Comparison of ENCODE assay signal across 20 cellular contexts in the genomic region with DNA sequence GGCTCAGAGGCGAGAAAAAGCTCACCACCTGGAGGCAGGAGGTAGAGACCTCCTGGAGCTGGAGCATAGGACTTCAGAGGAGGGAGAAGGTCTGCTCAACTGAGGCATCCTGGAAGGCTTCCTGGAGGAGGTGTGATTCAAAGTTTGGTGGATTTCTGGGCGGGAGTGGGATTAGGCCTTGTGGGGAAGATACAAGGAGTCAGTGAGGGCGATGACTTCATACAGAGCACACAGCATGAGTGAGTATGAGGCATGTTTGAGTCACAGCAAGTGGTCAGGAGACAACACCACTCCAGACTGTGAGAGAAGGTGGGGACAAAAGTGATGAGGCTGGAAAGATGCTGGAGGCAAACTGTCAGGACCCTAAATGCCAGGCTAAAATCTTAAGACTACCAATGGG.
A peak's percentile ranks its signal among the peaks of the same experiment; 100 is the strongest.
DNase-seq lines count a peak whose midpoint lies in the region; ATAC-seq and TF ChIP-seq lines count a peak whose summit lies in the region.
"Had no signal": no experiment of that assay in that cellular context is flagged by ENCODE, and none has a peak within 500 bp of the region (broad histone marks: within the 10 kb centered on the region; RNA-seq: fewer than 3 reads in every experiment).

No MANE protein-coding gene starts in this region.

- no peak overlapping the region for H2AK9ac ChIP-seq in IMR-90 (replicated peaks; ENCODE audit: low read depth, low read length, poor library complexity)

- H3K79me2 ChIP-seq in smooth muscle cell (ENCODE audit: low read depth): no peaks in the 10 kb centered on the region

- H4K20me1 ChIP-seq in IMR-90 (ENCODE audit: insufficient read depth, low read length) (no peaks in the 10 kb centered on the region), smooth muscle cell (ENCODE audit: low read depth) (no peaks in the 10 kb centered on the region)

- H3K4me1 ChIP-seq in IMR-90 (ENCODE audit: control insufficient read depth, insufficient read depth, low read length): no peaks in the 10 kb centered on the region
- no peaks in the 10 kb centered on the region for H3K4me1 ChIP-seq in smooth muscle cell (ENCODE audit: low read depth)
- H3K4me1 ChIP-seq: heart left ventricle, psoas muscle, upper lobe of left lung had no signal

- WGBS in IMR-90 (ENCODE audit: extremely low coverage in 2 of 2, insufficient read length in 1 of 2), 2 experiments: 38% methylated on average over 1 of the region's 3 CpGs; no CpG with 5 or more reads in 1 of the 2 experiments
- WGBS in smooth muscle cell (ENCODE audit: low lambda C conversion rate): 60% methylated on average over 3 of the region's 3 CpGs

- TF ChIP-seq POLR2A in IMR-90 (IDR thresholded peaks at IDR 0.05; ENCODE audit: low read depth, low read length): no peak

- H3K36me3 ChIP-seq in IMR-90 (ENCODE audit: control insufficient read depth, insufficient read depth, low read length): no peaks in the 10 kb centered on the region
- no peaks in the 10 kb centered on the region for H3K36me3 ChIP-seq in brain microvascular endothelial cell (replicated peaks)
- no peaks in the 10 kb centered on the region for H3K36me3 ChIP-seq in smooth muscle cell (ENCODE audit: low read depth)
- H3K36me3 ChIP-seq: heart left ventricle, upper lobe of left lung had no signal

- H2AFZ ChIP-seq in IMR-90 (replicated peaks; ENCODE audit: low read length, poor library complexity) (no peak overlapping the region), smooth muscle cell (ENCODE audit: low read depth) (no peak overlapping the region)
- H2AFZ ChIP-seq: PC-9 had no signal

- ATAC-seq in IMR-90 (ENCODE audit: low read depth) (no peak), GM19351 (IDR thresholded peaks at IDR 0.05; ENCODE audit: unreplicated experiment) (no peak), GM19463 (IDR thresholded peaks at IDR 0.05; ENCODE audit: unreplicated experiment) (no peak), left ventricle myocardium superior (no peak)
- ATAC-seq: esophagus mucosa; heart left ventricle; psoas muscle; stimulated activated naive CD8-positive, alpha-beta T cell treated with anti-CD3 and anti-CD28 coated beads, Interleukin-15, Interleukin-2, amounts not matched to agents 100 U/mL and 50 U/mL, for 24 hours had no signal

- intact Hi-C loops in IMR-90 (cut with micrococcal nuclease): no loop called here
- intact Hi-C loops in left ventricle myocardium superior (cut with micrococcal nuclease): no loop called here

- no peaks in the 10 kb centered on the region for H3K79me1 ChIP-seq in IMR-90 (ENCODE audit: low read depth in 1 of 2, low read length in 2 of 2)

- H3K9ac ChIP-seq in IMR-90 (ENCODE audit: low read depth, low read length) (no peak overlapping the region), smooth muscle cell (ENCODE audit: low read depth) (no peak overlapping the region)

- TF ChIP-seq CTCF in AG10803 (conservative IDR thresholded peaks at IDR 0.05; ENCODE audit: low read length): no peak
- no peak for TF ChIP-seq CTCF in IMR-90 (conservative IDR thresholded peaks at IDR 0.05; ENCODE audit: low read depth, low read length)
- TF ChIP-seq CTCF in brain microvascular endothelial cell (IDR thresholded peaks at IDR 0.05; ENCODE audit: low read depth, low read length, missing control alignments): no peak
- no peak for TF ChIP-seq CTCF in smooth muscle cell (IDR thresholded peaks at IDR 0.05; ENCODE audit: borderline replicate concordance, insufficient read depth, poor library complexity, severe bottlenecking)

- H3K9me1 ChIP-seq in IMR-90 (ENCODE audit: insufficient read depth, low read length): no peaks in the 10 kb centered on the region

- H3K9me3 ChIP-seq in IMR-90 (ENCODE audit: control insufficient read depth, insufficient read depth, low read length): no peaks in the 10 kb centered on the region
- no peaks in the 10 kb centered on the region for H3K9me3 ChIP-seq in smooth muscle cell (replicated peaks; ENCODE audit: low read depth)
- H3K9me3 ChIP-seq: heart left ventricle, psoas muscle, upper lobe of left lung had no signal

- no peak overlapping the region for H2BK5ac ChIP-seq in IMR-90 (ENCODE audit: low read depth, low read length, poor library complexity, severe bottlenecking)

- H2BK15ac ChIP-seq in IMR-90 (ENCODE audit: low read depth, low read length): no peak overlapping the region

- BruUV-seq in IMR-90 (replicated peaks; lab: Mats Ljungman, UMichigan): no TSS peak

- no peak overlapping the region for H3K14ac ChIP-seq in IMR-90 (replicated peaks; ENCODE audit: low read depth, low read length)

- H2BK20ac ChIP-seq in IMR-90 (ENCODE audit: low read depth, low read length): no peak overlapping the region

- in situ Hi-C loops in IMR-90 (cut with MboI; ENCODE audit: low sequenced_read_pairs): no loop called here
- in situ Hi-C loops in brain microvascular endothelial cell (cut with HindIII; ENCODE audit: low pct_ligation_motif_present, low sequenced_read_pairs): no loop called here

- POLR2A ChIA-PET in IMR-90 (lab: Charles Lee; ENCODE audit: unreplicated experiment): no interaction called here

- no peak overlapping the region for H3K56ac ChIP-seq in IMR-90 (ENCODE audit: extremely low read depth, insufficient read depth, low read length)

- H3K4ac ChIP-seq in IMR-90 (ENCODE audit: low read depth, low read length): no peak overlapping the region

- CTCF ChIA-PET in IMR-90 (lab: Yijun Ruan, JAX): no interaction called here

- H3K18ac ChIP-seq in IMR-90 (ENCODE audit: low read depth, low read length): no peak overlapping the region

- H3K4me3 ChIP-seq in AG10803 (ENCODE audit: low read length) (no peak overlapping the region), IMR-90 (ENCODE audit: insufficient read depth, low read depth, low read length) (no peak overlapping the region), brain microvascular endothelial cell (ENCODE audit: low read depth, low read length) (no peak overlapping the region), smooth muscle cell (no peak overlapping the region)
- H3K4me3 ChIP-seq: heart left ventricle, PC-9, psoas muscle, upper lobe of left lung had no signal

- no peak overlapping the region for H3K27ac ChIP-seq in IMR-90 (ENCODE audit: insufficient read depth, low read length)
- H3K27ac ChIP-seq in brain microvascular endothelial cell: no peak overlapping the region
- no peak overlapping the region for H3K27ac ChIP-seq in smooth muscle cell (ENCODE audit: low read depth)
- H3K27ac ChIP-seq: heart left ventricle, PC-9, psoas muscle, upper lobe of left lung had no signal

- H3K23ac ChIP-seq in IMR-90 (ENCODE audit: low read depth, low read length): no peak overlapping the region

- peaks cover 8% of the 10 kb centered on the region for H3K27me3 ChIP-seq in IMR-90 (ENCODE audit: control insufficient read depth, insufficient read depth, low read length)
- H3K27me3 ChIP-seq in brain microvascular endothelial cell (replicated peaks): no peaks in the 10 kb centered on the region
- peaks cover 35% of the 10 kb centered on the region for H3K27me3 ChIP-seq in smooth muscle cell (ENCODE audit: low read depth)
- H3K27me3 ChIP-seq: upper lobe of left lung had no signal

- H2BK120ac ChIP-seq in IMR-90 (ENCODE audit: low read depth, low read length): no peak overlapping the region

- H4K91ac ChIP-seq in IMR-90 (ENCODE audit: insufficient read depth, low read depth, low read length): no peak overlapping the region

- H3K4me2 ChIP-seq in IMR-90 (ENCODE audit: low read depth, low read length): no peak overlapping the region
- no peak overlapping the region for H3K4me2 ChIP-seq in smooth muscle cell
- H3K4me2 ChIP-seq: PC-9 had no signal

- H4K5ac ChIP-seq in IMR-90 (ENCODE audit: low read depth, low read length): no peak overlapping the region

- no peak overlapping the region for H4K8ac ChIP-seq in IMR-90 (ENCODE audit: low read depth in 2 of 2, low read length in 2 of 2)

- no peak for TF ChIP-seq RAD21 in IMR-90 (IDR thresholded peaks at IDR 0.05; ENCODE audit: low read length)

- no peak overlapping the region for H2AK5ac ChIP-seq in IMR-90 (ENCODE audit: low read depth, low read length)

- no peaks in the 10 kb centered on the region for H3F3A ChIP-seq in smooth muscle cell (ENCODE audit: low read depth)

- dilution Hi-C loops in IMR-90 (cut with HindIII; ENCODE audit: low sequenced_read_pairs, unreplicated experiment): no loop called here

- DNase-seq in AG10803 (ENCODE audit: low read depth): peak; percentile 36
- DNase-seq in IMR-90: peak; percentile 57
- DNase-seq in brain microvascular endothelial cell: peak; percentile 10
- DNase-seq in kidney glomerular epithelial cell (lab: John Stamatoyannopoulos, UW): peak; percentile 27
- DNase-seq in left ventricle myocardium superior: no peak
- no peak for DNase-seq in smooth muscle cell (lab: John Stamatoyannopoulos, UW; ENCODE audit: unreplicated experiment)
- DNase-seq: ACHN; activated CD4-positive, alpha-beta T cell treated with anti-CD3 and anti-CD28 coated beads, Interleukin-2, amount 10 ng/mL, durations not matched to agents 24 days and 14 days; activated CD8-positive, alpha-beta memory T cell treated with anti-CD3 and anti-CD28 coated beads, Interleukin-2, amount 50 U/mL, for 48 hours; NCI-H1048; NCI-H2081; NCI-H69; psoas muscle; stimulated activated naive CD8-positive, alpha-beta T cell treated with anti-CD3 and anti-CD28 coated beads, Interleukin-15, Interleukin-2, amounts not matched to agents 100 U/mL and 50 U/mL, for 24 hours; upper lobe of left lung had no signal

TF ChIP-seq in IMR-90, 13 proteins besides CTCF, POLR2A, EP300 and RAD21:
- TF ChIP-seq SMC3 (IDR thresholded peaks at IDR 0.05; ENCODE audit: low read depth, low read length) (no peak), NFE2L2 (IDR thresholded peaks at IDR 0.05; ENCODE audit: low read depth, low read length) (no peak), RCOR1 (IDR thresholded peaks at IDR 0.05; ENCODE audit: insufficient replicate concordance, low read length) (no peak), MXI1 (IDR thresholded peaks at IDR 0.05; ENCODE audit: borderline replicate concordance, low read depth, low read length) (no peak), RFX5 (IDR thresholded peaks at IDR 0.05; ENCODE audit: low read depth, low read length) (no peak), FOS (IDR thresholded peaks at IDR 0.05; ENCODE audit: low read depth, low read length) (no peak)
TF ChIP-seq in IMR-90: peak in this region for 0.

Comparison
In these comparisons a context has a peak if more than half of its experiments do, and no peak if none do; other contexts are left out.
1. DNase-seq: peak in AG10803 (single experiment), IMR-90 (single experiment), brain microvascular endothelial cell (single experiment) and kidney glomerular epithelial cell (single experiment); none in left ventricle myocardium superior (single experiment) and smooth muscle cell (single experiment).